In genomic region chr16:30063893-30064745, GRCh38 we compare ENCODE assay signal across 8 cellular contexts. TPM values are rescaled to one million over a fixed set of nuclear protein-coding genes. Genes with fewer than 3 reads are reported as not detected.
DNase-seq lines count a peak whose midpoint lies in the region; ATAC-seq lines count a peak whose summit lies in the region.

No MANE protein-coding gene starts in this region.

- intact Hi-C loops in left ventricle myocardium superior (cut with micrococcal nuclease), result no loop called here

- peak overlapping the region; percentile 95 for H3K27ac ChIP-seq in adipose tissue (ENCODE audit: low read depth, low read length)

- peak; percentile 60 for ATAC-seq in left ventricle myocardium superior

- WGBS in adipose tissue, 3 donors, result 4 to 5% (median 5%) methylated on average over 26 to 28 of the region's 28 CpGs

- DNase-seq in SIG-M5 treated with dmso at 0.1 percent for 504 hours (lab: John Stamatoyannopoulos, UW; ENCODE audit: unreplicated experiment) (peak; percentile 79), SIG-M5 (lab: John Stamatoyannopoulos, UW) (no peak), LHCN-M2 (ENCODE audit: low read depth) (peak; percentile 64), SKM-1 treated with dmso at 0.1 percent for 144 hours (lab: John Stamatoyannopoulos, UW; ENCODE audit: unreplicated experiment) (peak; percentile 65), left ventricle myocardium superior (peak; percentile 88), putamen (ENCODE audit: low spot score) (peak; percentile 81), mesenteric fat pad (ENCODE audit: low spot score) (no peak)

RNA-seq across cellular contexts. Expression of gene ALDOA, which starts 1.4 kb away (rescaled TPM):
- total RNA-seq in LHCN-M2 (2014; rRNA removed) (2,146 and 2,472 TPM in 2 replicates), left ventricle myocardium superior (4,258 TPM), mesenteric fat pad (1,236 TPM)
- 2,725 TPM for polyA plus RNA-seq in LHCN-M2 (2012)
- 1,000 to 10,000 TPM in 1 of 3 donors, 100 to 1,000 TPM in 2; 551 to 1,251 (median 711) TPM for polyA plus RNA-seq in adipose tissue

RNA-seq across cellular contexts. Expression of gene PPP4C, which starts 11.7 kb away (rescaled TPM):
- 142 and 154 TPM in 2 replicates for total RNA-seq in LHCN-M2 (2014; rRNA removed)
- polyA plus RNA-seq in LHCN-M2 (2012), result 149 TPM
- 10 to 100 TPM; 45.7 to 93.1 (median 79.4) TPM for polyA plus RNA-seq in adipose tissue
- 33.1 TPM for total RNA-seq in left ventricle myocardium superior
- total RNA-seq in mesenteric fat pad, result 81.1 TPM

RNA-seq across cellular contexts. Expression of gene TBX6, which starts 27.6 kb away (rescaled TPM):
- total RNA-seq in LHCN-M2 (2014; rRNA removed) (0.29 and 1.5 TPM in 2 replicates), left ventricle myocardium superior (0.79 TPM), mesenteric fat pad (0.67 TPM)
- 0.18 TPM for polyA plus RNA-seq in LHCN-M2 (2012)
- polyA plus RNA-seq in adipose tissue, result 1 to 10 TPM in 1 of 3 donors, under 1 TPM in 2; 0.67 to 1.3 (median 0.73) TPM

RNA-seq across cellular contexts. Expression of gene YPEL3, which starts 31.9 kb away (rescaled TPM):
- total RNA-seq in LHCN-M2 (2014; rRNA removed), result 6.8 and 14.2 TPM in 2 replicates
- polyA plus RNA-seq in LHCN-M2 (2012), result 30.5 TPM
- 100 to 1,000 TPM in 1 of 3 donors, 10 to 100 TPM in 2; 70.2 to 217 (median 86.0) TPM for polyA plus RNA-seq in adipose tissue
- 66.0 TPM for total RNA-seq in left ventricle myocardium superior
- total RNA-seq in mesenteric fat pad, result 49.3 TPM

RNA-seq across cellular contexts. Expression of gene TLCD3B, which starts 33.0 kb away (rescaled TPM):
- total RNA-seq in LHCN-M2 (2014; rRNA removed), result not detected in 2 replicates
- 0.09 TPM for polyA plus RNA-seq in LHCN-M2 (2012)
- under 1 TPM in 1 of 3 donors, not detected in 2; 0.10 TPM for polyA plus RNA-seq in adipose tissue
- not detected for total RNA-seq in left ventricle myocardium superior
- not detected for total RNA-seq in mesenteric fat pad

Comparison
In these comparisons a context has a peak if more than half of its experiments do, and no peak if none do; other contexts are left out.
1. DNase-seq: peak in SIG-M5 treated with dmso at 0.1 percent for 504 hours (single experiment), LHCN-M2 (single experiment), SKM-1 treated with dmso at 0.1 percent for 144 hours (single experiment), left ventricle myocardium superior (single experiment) and putamen (single experiment); none in SIG-M5 (single experiment) and mesenteric fat pad (single experiment).